ENCODE assay signal across 1 cellular context in genomic region chr2:42127425-42128424, GRCh38.
A peak's percentile ranks its signal among the peaks of the same experiment; 100 is the strongest.
TF ChIP-seq lines count a peak whose summit lies in the region.

No MANE protein-coding gene starts in this region.

TF ChIP-seq in HepG2, 621 proteins besides CTCF, POLR2A, EP300 and RAD21 (continued from another document and continues in another):
- no peak for TF ChIP-seq ZNF256 (CRISPR knock-in tag; conservative IDR thresholded peaks at IDR 0.05)
- TF ChIP-seq TFDP1 (CRISPR knock-in tag; IDR thresholded peaks at IDR 0.05; ENCODE audit: borderline replicate concordance) = no peak; the same call in 1 of the 2 replicates
- no peak for TF ChIP-seq TCF12 (IDR thresholded peaks at IDR 0.05)
- TF ChIP-seq TCF12 (CRISPR knock-in tag; IDR thresholded peaks at IDR 0.05) = no peak
- TF ChIP-seq ZFP41 (CRISPR knock-in tag; IDR thresholded peaks at IDR 0.05; ENCODE audit: borderline replicate concordance) = peak; percentile 86; the same call in 1 of the 2 replicates
- no peak; the same call in 1 of the 2 replicates for TF ChIP-seq ZSCAN21 (CRISPR knock-in tag; IDR thresholded peaks at IDR 0.05; ENCODE audit: borderline replicate concordance)
- TF ChIP-seq MYNN (CRISPR knock-in tag; IDR thresholded peaks at IDR 0.05; ENCODE audit: low read depth) = no peak
- TF ChIP-seq MZF1 (CRISPR knock-in tag; IDR thresholded peaks at IDR 0.05; ENCODE audit: borderline replicate concordance) = no peak
- no peak for TF ChIP-seq ZNF225 (CRISPR knock-in tag; IDR thresholded peaks at IDR 0.05)
- 0 out of 2 replicates have a peak, but pooled peaks have one; percentile 75 for TF ChIP-seq ZNF646 (CRISPR knock-in tag; IDR thresholded peaks at IDR 0.05)
- no peak for TF ChIP-seq MYC (CRISPR knock-in tag; IDR thresholded peaks at IDR 0.05; ENCODE audit: borderline replicate concordance)
- TF ChIP-seq ZNF766 (CRISPR knock-in tag; IDR thresholded peaks at IDR 0.05; ENCODE audit: borderline replicate concordance) = no peak; the same call in 1 of the 2 replicates
- TF ChIP-seq TBX3 (IDR thresholded peaks at IDR 0.05; ENCODE audit: borderline replicate concordance) = no peak
- no peak for TF ChIP-seq ZNF510 (CRISPR knock-in tag; IDR thresholded peaks at IDR 0.05; ENCODE audit: low read depth)
- no peak for TF ChIP-seq AHR (CRISPR knock-in tag; IDR thresholded peaks at IDR 0.05)
- TF ChIP-seq SRSF1 (optimal IDR thresholded peaks at IDR 0.05; ENCODE audit: low read depth, low read length) = no peak
- TF ChIP-seq NR2F6 (IDR thresholded peaks at IDR 0.05) = peak; percentile 77
- peak; percentile 82 for TF ChIP-seq NR2F6 (CRISPR knock-in tag; IDR thresholded peaks at IDR 0.05)
- no peak; the same call in 1 of the 2 replicates for TF ChIP-seq TARDBP (CRISPR knock-in tag; IDR thresholded peaks at IDR 0.05)
- TF ChIP-seq MAFK (conservative IDR thresholded peaks at IDR 0.05 in 1 of 2, IDR thresholded peaks at IDR 0.05 in 1 of 2; ENCODE audit: low read length in 2 of 2) = no peak
- no peak for TF ChIP-seq PBX3 (CRISPR knock-in tag; IDR thresholded peaks at IDR 0.05; ENCODE audit: borderline replicate concordance)
- TF ChIP-seq ZNF780A (CRISPR knock-in tag; IDR thresholded peaks at IDR 0.05) = no peak
- TF ChIP-seq ONECUT2 (CRISPR knock-in tag; IDR thresholded peaks at IDR 0.05) = peak; percentile 75; the same call in 1 of the 2 replicates
- no peak for TF ChIP-seq ARNT (IDR thresholded peaks at IDR 0.05)
- TF ChIP-seq EEA1 (CRISPR knock-in tag; IDR thresholded peaks at IDR 0.05; ENCODE audit: borderline replicate concordance) = no peak
- TF ChIP-seq RFXANK (CRISPR knock-in tag; IDR thresholded peaks at IDR 0.05) = no peak
- no peak for TF ChIP-seq GABPA (IDR thresholded peaks at IDR 0.05; ENCODE audit: low read depth, low read length)
- TF ChIP-seq GABPA (CRISPR knock-in tag; IDR thresholded peaks at IDR 0.05; ENCODE audit: low read depth) = no peak
- TF ChIP-seq YEATS2 (CRISPR knock-in tag; IDR thresholded peaks at IDR 0.05; ENCODE audit: borderline replicate concordance) = peak; percentile 45; the same call in 1 of the 2 replicates
- TF ChIP-seq CCDC6 (CRISPR knock-in tag; IDR thresholded peaks at IDR 0.05) = peak; percentile 22
- TF ChIP-seq HMGXB3 (CRISPR knock-in tag; IDR thresholded peaks at IDR 0.05; ENCODE audit: borderline replicate concordance) = peak; percentile 53; the same call in 1 of the 2 replicates
- peak; percentile 32; the same call in 1 of the 2 replicates for TF ChIP-seq MXD4 (CRISPR knock-in tag; IDR thresholded peaks at IDR 0.05)
- no peak for TF ChIP-seq ZNF280D (CRISPR knock-in tag; IDR thresholded peaks at IDR 0.05)
- peak; percentile 86 for TF ChIP-seq ZNF264 (CRISPR knock-in tag; IDR thresholded peaks at IDR 0.05)
- TF ChIP-seq ZNF574 (CRISPR knock-in tag; IDR thresholded peaks at IDR 0.05) = peak; percentile 68
- TF ChIP-seq TP53 (CRISPR knock-in tag; conservative IDR thresholded peaks at IDR 0.05) = no peak
- TF ChIP-seq ZBTB20 (CRISPR knock-in tag; IDR thresholded peaks at IDR 0.05; ENCODE audit: borderline replicate concordance, low read depth) = no peak; the same call in 1 of the 2 replicates
- TF ChIP-seq ATM (IDR thresholded peaks at IDR 0.05; ENCODE audit: borderline replicate concordance) = no peak
- no peak; the same call in none of the 2 replicates for TF ChIP-seq TFDP2 (CRISPR knock-in tag; IDR thresholded peaks at IDR 0.05)
- TF ChIP-seq SP5 (CRISPR knock-in tag; IDR thresholded peaks at IDR 0.05; ENCODE audit: borderline replicate concordance, low read depth) = peak; percentile 78; the same call in 1 of the 2 replicates
- no peak for TF ChIP-seq MTERF4 (CRISPR knock-in tag; IDR thresholded peaks at IDR 0.05)
- no peak for TF ChIP-seq ZNF230 (CRISPR knock-in tag; IDR thresholded peaks at IDR 0.05)
